34 cellular contexts compared by ENCODE assay signal in genomic region chr16:54806961-54807360, GRCh38.
"Had no signal": no experiment of that assay in that cellular context is flagged by ENCODE, and none has a peak within 500 bp of the region (broad histone marks: within the 10 kb centered on the region; RNA-seq: fewer than 3 reads in every experiment).

No MANE protein-coding gene starts in this region.

- H3K4me3 ChIP-seq: MG63 had no signal

- DNase-seq: Kasumi-1, MG63, MM.1S, MV-4-11, NCI-H1048, NCI-H1092, NCI-H1092 treated with DMSO at 0.1 percent for 48 hours, NCI-H1105, NCI-H1105 treated with DMSO at 0.1 percent for 48 hours, NCI-H1417, NCI-H1417 treated with DMSO at 0.1 percent for 48 hours, NCI-H1436, NCI-H1436 treated with DMSO at 0.1 percent for 48 hours, NCI-H146, NCI-H1694, NCI-H1694 treated with DMSO at 0.1 percent for 48 hours, NCI-H187, NCI-H187 treated with DMSO at 0.1 percent for 48 hours, NCI-H1930, NCI-H2029, NCI-H2029 treated with DMSO at 0.1 percent for 48 hours, NCI-H2081 treated with DMSO at 0.1 percent for 48 hours, NCI-H2107, NCI-H2171, NCI-H2171 treated with DMSO at 0.1 percent for 48 hours, NCI-H2227 treated with DMSO at 0.1 percent for 48 hours, NCI-H226, NCI-H345, NCI-H446, NCI-H446 treated with DMSO at 0.1 percent for 48 hours, NCI-H510A, NCI-H510A treated with DMSO at 0.1 percent for 48 hours, NCI-H524, NCI-H524 treated with DMSO at 0.1 percent for 48 hours had no signal

- H3K9me3 ChIP-seq: MG63 had no signal

- H3K36me3 ChIP-seq: MG63 had no signal
